Comparison of ENCODE assay signal across 29 cellular contexts in genomic region chr7:134186022-134186421, GRCh38. TPM values are rescaled to one million over a fixed set of nuclear protein-coding genes. Genes with fewer than 3 reads are reported as not detected.
DNase-seq lines count a peak whose midpoint lies in the region; ATAC-seq, FAIRE-seq and TF ChIP-seq lines count a peak whose summit lies in the region.
"Had no signal": no experiment of that assay in that cellular context is flagged by ENCODE, and none has a peak within 500 bp of the region (broad histone marks: within the 10 kb centered on the region; RNA-seq: fewer than 3 reads in every experiment).

No MANE protein-coding gene starts in this region.

- FAIRE-seq in A549 (lab: Jason Lieb, UNC): peak; percentile 98
- FAIRE-seq: D721Med, endothelial cell of umbilical vein, GM18507, H54, K562 had no signal

- intact Hi-C loops in gastrocnemius medialis (cut with DNase I; ENCODE audit: low total_unique reads) (no loop called here), thyroid gland (cut with DNase I) (no loop called here)

- no peak for TF ChIP-seq EP300 in A549 (IDR thresholded peaks at IDR 0.05)

- H3K27ac ChIP-seq in A549 (no peak overlapping the region), gastrocnemius medialis (no peak overlapping the region), thyroid gland (no peak overlapping the region)
- no peak overlapping the region for H3K27ac ChIP-seq in effector memory CD4-positive, alpha-beta T cell (ENCODE audit: insufficient read depth, low read length, poor library complexity, severe bottlenecking)
- H3K27ac ChIP-seq: tibial nerve had no signal

- TF ChIP-seq CTCF in A549 (IDR thresholded peaks at IDR 0.05): no peak
- TF ChIP-seq CTCF in foreskin fibroblast (IDR thresholded peaks at IDR 0.05; ENCODE audit: low read depth, low read length): no peak
- no peak for TF ChIP-seq CTCF in gastrocnemius medialis (IDR thresholded peaks at IDR 0.05 in 4 of 5, conservative IDR thresholded peaks at IDR 0.05 in 1 of 5)
- no peak for TF ChIP-seq CTCF in thyroid gland (IDR thresholded peaks at IDR 0.05)

- no peak for TF ChIP-seq POLR2A in A549 (IDR thresholded peaks at IDR 0.05; ENCODE audit: low read length)
- no peak for TF ChIP-seq POLR2A in gastrocnemius medialis (IDR thresholded peaks at IDR 0.05)
- no peak for TF ChIP-seq POLR2A in thyroid gland (IDR thresholded peaks at IDR 0.05)

- DNase-seq in A549 (ENCODE audit: low read depth in 1 of 2, low spot score in 1 of 2) (no peak), GM04503 (ENCODE audit: low read depth) (peak; percentile 22), adipocyte (ENCODE audit: low read depth) (peak; percentile 13), foreskin fibroblast (peak; percentile 65 to 81), gastrocnemius medialis (no peak), thyroid gland (no peak)
- DNase-seq in effector memory CD4-positive, alpha-beta T cell: no peak
- DNase-seq: 8988T; activated CD4-positive, alpha-beta T cell treated with anti-CD3 and anti-CD28 coated beads for 1 hour; activated CD8-positive, alpha-beta T cell treated with anti-CD3 and anti-CD28 coated beads, Interleukin-2, amount 10 ng/mL, durations not matched to agents 7 days and 5 days; activated naive CD4-positive, alpha-beta T cell; activated T-cell treated with anti-CD3 and anti-CD28 coated beads, Interleukin-2, amount 50 U/mL, for 1 hour; amniotic stem cell; naive thymus-derived CD4-positive, alpha-beta T cell; NCI-H146; NCI-H2171 treated with DMSO at 0.1 percent for 48 hours; NCI-H69; occipital lobe; stimulated activated CD4-positive, alpha-beta T cell treated with anti-CD3 and anti-CD28 coated beads, Interleukin-4, amount 100 ng/mL, for 24 hours; stimulated activated naive CD8-positive, alpha-beta T cell treated with anti-CD3 and anti-CD28 coated beads, Interleukin-15, Interleukin-2, amounts not matched to agents 100 U/mL and 50 U/mL, for 24 hours had no signal

- ATAC-seq in A549 (no peak), gastrocnemius medialis (no peak), HG03039 (IDR thresholded peaks at IDR 0.05; ENCODE audit: unreplicated experiment) (no peak)
- ATAC-seq: activated CD8-positive, alpha-beta T cell treated with anti-CD3 and anti-CD28 coated beads, Interleukin-2, amount 10 ng/mL, durations not matched to agents 7 days and 5 days; K562; naive thymus-derived CD4-positive, alpha-beta T cell; Right ventricle myocardium inferior; stimulated activated naive CD8-positive, alpha-beta T cell treated with anti-CD3 and anti-CD28 coated beads, Interleukin-15, Interleukin-2, amounts not matched to agents 100 U/mL and 50 U/mL, for 24 hours had no signal

- H3K9me3 ChIP-seq in A549 (no peaks in the 10 kb centered on the region), adipocyte (ENCODE audit: control insufficient read depth, low read length) (no peaks in the 10 kb centered on the region), gastrocnemius medialis (no peaks in the 10 kb centered on the region), thyroid gland (no peaks in the 10 kb centered on the region)
- H3K9me3 ChIP-seq in effector memory CD4-positive, alpha-beta T cell (ENCODE audit: control insufficient read depth, low read length): no peaks in the 10 kb centered on the region
- H3K9me3 ChIP-seq: tibial nerve had no signal

- TF ChIP-seq RAD21 in A549 (conservative IDR thresholded peaks at IDR 0.05 in 1 of 2, IDR thresholded peaks at IDR 0.05 in 1 of 2): no peak

- H3K36me3 ChIP-seq in adipocyte (ENCODE audit: control insufficient read depth, insufficient read depth, low read length, severe bottlenecking) (no peaks in the 10 kb centered on the region), gastrocnemius medialis (no peaks in the 10 kb centered on the region), thyroid gland (no peaks in the 10 kb centered on the region)
- H3K36me3 ChIP-seq in effector memory CD4-positive, alpha-beta T cell (ENCODE audit: control insufficient read depth, insufficient read depth, low read length): no peaks in the 10 kb centered on the region
- H3K36me3 ChIP-seq: tibial nerve had no signal

- no peak overlapping the region for H3K4me3 ChIP-seq in A549
- no peak overlapping the region for H3K4me3 ChIP-seq in adipocyte (ENCODE audit: low read length)
- H3K4me3 ChIP-seq in foreskin fibroblast (ENCODE audit: low read depth in 1 of 2, low read length in 2 of 2): no peak overlapping the region
- no peak overlapping the region for H3K4me3 ChIP-seq in gastrocnemius medialis
- no peak overlapping the region for H3K4me3 ChIP-seq in thyroid gland (replicated peaks in 1 of 3)
- no peak overlapping the region for H3K4me3 ChIP-seq in effector memory CD4-positive, alpha-beta T cell (ENCODE audit: insufficient read depth, low read depth, low read length, poor library complexity, severe bottlenecking)
- H3K4me3 ChIP-seq: K562, tibial nerve had no signal

- in situ Hi-C loops in gastrocnemius medialis (cut with MboI; ENCODE audit: low sequenced_read_pairs in 4 of 4): no loop called here

- H3K9ac ChIP-seq in adipocyte (ENCODE audit: low read length): no peak overlapping the region

- WGBS in A549 (ENCODE audit: missing lambda C conversion rate): 61% methylated on average over 3 of the region's 3 CpGs
- WGBS in thyroid gland, 2 donors: 65% methylated on average over 3 of the region's 3 CpGs

- POLR2A ChIA-PET in A549 (lab: Yijun Ruan, JAX): no interaction called here

- H3K27me3 ChIP-seq in adipocyte (replicated peaks; ENCODE audit: control insufficient read depth, insufficient read depth, low read length): no peaks in the 10 kb centered on the region
- H3K27me3 ChIP-seq in gastrocnemius medialis: no peaks in the 10 kb centered on the region
- no peaks in the 10 kb centered on the region for H3K27me3 ChIP-seq in thyroid gland
- no peaks in the 10 kb centered on the region for H3K27me3 ChIP-seq in effector memory CD4-positive, alpha-beta T cell (replicated peaks; ENCODE audit: control insufficient read depth, insufficient read depth, low read length, poor library complexity, severe bottlenecking)
- H3K27me3 ChIP-seq: tibial nerve had no signal

- H3K4me1 ChIP-seq in A549: no peaks in the 10 kb centered on the region
- peaks cover 10% of the 10 kb centered on the region for H3K4me1 ChIP-seq in adipocyte (ENCODE audit: control insufficient read depth, insufficient read depth, low read length)
- H3K4me1 ChIP-seq in gastrocnemius medialis: no peaks in the 10 kb centered on the region
- H3K4me1 ChIP-seq in thyroid gland: no peaks in the 10 kb centered on the region
- H3K4me1 ChIP-seq in effector memory CD4-positive, alpha-beta T cell (ENCODE audit: control insufficient read depth, insufficient read depth, low read length, poor library complexity, severe bottlenecking): no peaks in the 10 kb centered on the region
- H3K4me1 ChIP-seq: tibial nerve had no signal

- H3K4me2 ChIP-seq in A549: no peak overlapping the region

- CTCF ChIA-PET in A549 (lab: Yijun Ruan, JAX): interaction anchor here (1.0 to 1.5 kb wide), 3 partner anchors 17 to 45 kb away, joined by 4 read pairs; no protein-coding TSS in a partner anchor

TF ChIP-seq in A549, 52 proteins besides CTCF, POLR2A, EP300 and RAD21 (continues in another document):
- TF ChIP-seq CEBPB (IDR thresholded peaks at IDR 0.05) (no peak), USF2 (IDR thresholded peaks at IDR 0.05) (no peak), ATOH8 (CRISPR knock-in tag; IDR thresholded peaks at IDR 0.05; ENCODE audit: low read depth) (no peak), BHLHE40 (IDR thresholded peaks at IDR 0.05; ENCODE audit: low read depth, low read length) (no peak), ZC3H11A (IDR thresholded peaks at IDR 0.05) (no peak), NFE2L2 (conservative IDR thresholded peaks at IDR 0.05; ENCODE audit: low read length) (no peak), SREBF2 (IDR thresholded peaks at IDR 0.05) (no peak), TP53 (CRISPR knock-in tag; IDR thresholded peaks at IDR 0.05) (no peak)

RNA-seq across cellular contexts. Expression of gene LRGUK, which starts 58.9 kb away (rescaled TPM):
- polyA plus RNA-seq in A549 (2011; rRNA removed) (0.32 and 0.71 TPM in 2 replicates), A549 (2017; fragmentation: RNase III; extraction: RNeasy Plus Mini Kit Qiagen cat#74134 plus additional on column Dnase treatment) (0.21 to 0.29 TPM (median 0.28 TPM) in 3 replicates)
- polyA plus RNA-seq in A549 (2012; cell fraction: cytosol; rRNA removed): 0.17 and 0.25 TPM in 2 replicates
- polyA plus RNA-seq in A549 (2012; cell fraction: nucleus; rRNA removed): 0.51 and 0.83 TPM in 2 replicates
- 1.0 and 1.9 TPM in 2 replicates for polyA minus RNA-seq in A549 (2011; rRNA and poly(A)+ RNA removed)
- total RNA-seq in gastrocnemius medialis (under 1 TPM in 1 of 4 donors, not detected in 3; 0.10 TPM), thyroid gland (1 to 10 TPM in 3 of 4 donors, under 1 TPM in 1; 0.67 to 3.7 (median 2.7) TPM)
- polyA plus RNA-seq: CD14-positive monocyte had no signal

Comparison
In these comparisons a context has a peak if more than half of its experiments do, and no peak if none do; other contexts are left out.
1. DNase-seq: peak in GM04503 (single experiment), adipocyte (single experiment) and foreskin fibroblast (2 of 2); none in A549 (0 of 2), gastrocnemius medialis (0 of 2), thyroid gland (0 of 2) and effector memory CD4-positive, alpha-beta T cell (0 of 3).